In the genomic region with DNA sequence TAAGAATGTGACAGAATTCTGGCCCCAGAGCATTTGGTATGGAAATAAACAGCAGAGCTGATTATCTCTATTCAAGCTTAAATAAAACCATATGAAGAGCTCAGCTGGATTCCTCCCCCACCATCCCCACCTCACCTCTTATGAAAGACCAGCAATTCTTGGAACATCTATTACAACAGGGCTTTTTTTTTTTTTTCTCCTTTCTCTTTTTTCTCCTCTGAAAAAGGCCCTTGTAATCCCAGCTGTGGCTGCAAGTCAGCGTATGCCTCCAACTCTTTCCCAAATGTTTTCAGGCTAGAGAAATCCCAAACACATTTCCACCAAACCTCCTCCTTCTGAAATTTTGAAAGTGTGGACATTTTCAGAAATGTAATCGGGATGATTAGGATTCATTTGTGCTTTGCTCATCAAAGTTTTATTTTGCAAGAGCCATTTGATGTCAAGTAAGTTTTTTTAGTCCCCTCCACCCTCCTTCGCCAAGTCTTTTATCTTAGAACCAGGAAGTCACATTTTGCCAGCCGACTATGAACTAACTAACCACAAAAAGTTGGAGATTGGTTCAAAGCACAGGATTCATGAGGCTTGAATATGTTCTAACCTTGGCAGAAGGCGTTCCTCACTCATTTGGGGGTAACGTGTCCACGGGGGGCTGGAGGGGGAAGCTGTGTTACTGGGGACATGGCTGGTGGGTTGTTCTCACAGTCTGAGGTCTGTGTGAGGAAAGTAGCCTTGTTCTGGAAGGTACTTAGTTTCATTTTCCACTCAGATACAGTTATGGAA, we compare ENCODE assay signal across 9 cellular contexts.
DNase-seq lines count a peak whose midpoint lies in the region; ATAC-seq and TF ChIP-seq lines count a peak whose summit lies in the region.
"Had no signal": no experiment of that assay in that cellular context is flagged by ENCODE, and none has a peak within 500 bp of the region (broad histone marks: within the 10 kb centered on the region; RNA-seq: fewer than 3 reads in every experiment).

No MANE protein-coding gene starts in this region.

- ATAC-seq in HG03378 (IDR thresholded peaks at IDR 0.05; ENCODE audit: unreplicated experiment), result no peak

- DNase-seq in EH (ENCODE audit: low read depth), result peak; percentile 87
- peak; percentile 79 to 90 for DNase-seq in foreskin fibroblast
- DNase-seq in retina, result peak; percentile 48
- no peak for DNase-seq in stimulated activated CD4-positive, alpha-beta T cell treated with anti-CD3 and anti-CD28 coated beads, Interleukin-2, amount 100 ng/mL, for 24 hours
- no peak for DNase-seq in T-helper 9 cell
- DNase-seq in NCI-H1694 (lab: John Stamatoyannopoulos, UW), result no peak
- DNase-seq: DMS153 had no signal

- H3K4me3 ChIP-seq in WI38 (ENCODE audit: low read depth, low read length) (peak overlapping the region; percentile 35), foreskin fibroblast (ENCODE audit: low read depth in 1 of 2, low read length in 2 of 2) (peak overlapping the region; percentile 34 to 46)

- TF ChIP-seq CTCF in WI38 (IDR thresholded peaks at IDR 0.05; ENCODE audit: low read depth, low read length), result no peak
- no peak for TF ChIP-seq CTCF in foreskin fibroblast (IDR thresholded peaks at IDR 0.05; ENCODE audit: low read depth, low read length)

Comparison
In these comparisons a context has a peak if more than half of its experiments do, and no peak if none do; other contexts are left out.
1. DNase-seq: peak in EH (single experiment), foreskin fibroblast (2 of 2) and retina (single experiment); none in stimulated activated CD4-positive, alpha-beta T cell treated with anti-CD3 and anti-CD28 coated beads, Interleukin-2, amount 100 ng/mL, for 24 hours (0 of 2), T-helper 9 cell (single experiment) and NCI-H1694 (single experiment).